Comparison of ENCODE assay signal across 1 cellular context in genomic region chr19:40802300-40803169, GRCh38.
TF ChIP-seq lines count a peak whose summit lies in the region.

No MANE protein-coding gene starts in this region.

TF ChIP-seq in HEK293, 187 proteins besides CTCF, POLR2A, EP300 and RAD21 (continued from another document):
- TF ChIP-seq PRDM10 (tag by site-specific recombination; IDR thresholded peaks at IDR 0.05) (peak; percentile 95), BCL6B (tag by site-specific recombination; IDR thresholded peaks at IDR 0.05) (no peak), ZNF341 (tag by site-specific recombination; IDR thresholded peaks at IDR 0.05; ENCODE audit: low read depth) (peak; percentile 20; the same call in 1 of the 2 replicates), ZBTB17 (tag by site-specific recombination; IDR thresholded peaks at IDR 0.05) (peak; percentile 73), SP2 (tag by site-specific recombination; IDR thresholded peaks at IDR 0.05) (peak; percentile 43), ZBTB8A (tag by site-specific recombination; IDR thresholded peaks at IDR 0.05) (0 out of 2 replicates have a peak, but pooled peaks have one; percentile 16), WT1 (tag by site-specific recombination; IDR thresholded peaks at IDR 0.05) (peak; percentile 83), ZNF704 (tag by site-specific recombination; IDR thresholded peaks at IDR 0.05) (no peak), IKZF3 (tag by site-specific recombination; IDR thresholded peaks at IDR 0.05) (0 out of 2 replicates have a peak, but pooled peaks have one; percentile 49), ZIC2 (tag by site-specific recombination; IDR thresholded peaks at IDR 0.05) (no peak), GLIS2 (tag by site-specific recombination; IDR thresholded peaks at IDR 0.05) (peak; percentile 60), KLF17 (tag by site-specific recombination; IDR thresholded peaks at IDR 0.05) (peak; percentile 81), ZNF449 (tag by site-specific recombination; IDR thresholded peaks at IDR 0.05) (no peak), ZBTB48 (tag by site-specific recombination; IDR thresholded peaks at IDR 0.05) (peak; percentile 89), OSR2 (tag by site-specific recombination; IDR thresholded peaks at IDR 0.05) (0 out of 2 replicates have a peak, but pooled peaks have one; percentile 20), GLIS1 (tag by site-specific recombination; IDR thresholded peaks at IDR 0.05) (peak; percentile 79), ZBTB10 (tag by site-specific recombination; IDR thresholded peaks at IDR 0.05) (no peak), KLF1 (tag by site-specific recombination; IDR thresholded peaks at IDR 0.05) (peak; percentile 98), ZNF677 (tag by site-specific recombination; IDR thresholded peaks at IDR 0.05) (0 out of 2 replicates have a peak, but pooled peaks have one; percentile 16), ZFHX2 (tag by site-specific recombination; conservative IDR thresholded peaks at IDR 0.05) (no peak), ZNF404 (tag by site-specific recombination; IDR thresholded peaks at IDR 0.05) (no peak), ZNF600 (tag by site-specific recombination; IDR thresholded peaks at IDR 0.05) (peak; percentile 94), PATZ1 (tag by site-specific recombination; IDR thresholded peaks at IDR 0.05) (peak; percentile 43)
